Comparison of ENCODE assay signal across 8 cellular contexts in genomic region chr15:45458746-45459403, GRCh38.
DNase-seq lines count a peak whose midpoint lies in the region; ATAC-seq and TF ChIP-seq lines count a peak whose summit lies in the region.

No MANE protein-coding gene starts in this region.

- H2AFZ ChIP-seq in PC-3 (ENCODE audit: low read length) = peak overlapping the region; percentile 40; the same call in 1 of the 2 replicates

- H3K9me3 ChIP-seq in PC-3 (ENCODE audit: low read length) (no peaks in the 10 kb centered on the region), subcutaneous abdominal adipose tissue (ENCODE audit: control insufficient read depth in 5 of 5, low read length in 5 of 5) (no peaks in the 10 kb centered on the region)

- no peaks in the 10 kb centered on the region for H3K79me2 ChIP-seq in PC-3 (ENCODE audit: low read length)

- peak overlapping the region; percentile 87 for H3K4me2 ChIP-seq in PC-3 (ENCODE audit: low read length)

- TF ChIP-seq CTCF in PC-3 (conservative IDR thresholded peaks at IDR 0.05; ENCODE audit: low read depth, low read length) (peak; percentile 86), foreskin keratinocyte (conservative IDR thresholded peaks at IDR 0.05) (peak; percentile 89)

- intact Hi-C loops in PC-3 (cut with micrococcal nuclease) = loop anchor here (1.0 to 10.0 kb wide), 3 partner anchors 155 to 294 kb away; no protein-coding TSS in a partner anchor

- CTCF ChIA-PET in PC-3 (lab: Charles Lee) = interaction anchor here (0.8 to 1.3 kb wide), 2 partner anchors 57 to 152 kb away, joined by 4 read pairs; a partner anchor contains a TSS

- H3K4me3 ChIP-seq in PC-3 (ENCODE audit: low read length) (peak overlapping the region; percentile 66), subcutaneous abdominal adipose tissue (ENCODE audit: low read depth in 1 of 5, low read length in 5 of 5) (peak overlapping the region; percentile 57 to 85 (median 68))

- H3K4me1 ChIP-seq in PC-3 (ENCODE audit: insufficient read depth, low read length) = peaks cover 45% of the 10 kb centered on the region
- H3K4me1 ChIP-seq in foreskin keratinocyte = peaks cover 35% of the 10 kb centered on the region
- H3K4me1 ChIP-seq in subcutaneous abdominal adipose tissue (ENCODE audit: control insufficient read depth in 5 of 5, insufficient read depth in 5 of 5, low read length in 5 of 5) = peaks cover 3 to 31% (median 8%) of the 10 kb centered on the region in 5 donors

- H3K27me3 ChIP-seq in PC-3 (ENCODE audit: low read length) (no peaks in the 10 kb centered on the region), foreskin keratinocyte (no peaks in the 10 kb centered on the region), subcutaneous abdominal adipose tissue (ENCODE audit: control insufficient read depth in 5 of 5, insufficient read depth in 4 of 5, low read length in 5 of 5) (peaks cover 0 to 2% (median under 1%) of the 10 kb centered on the region in 5 donors)

- H4K20me1 ChIP-seq in PC-3 (ENCODE audit: low read length) = no peaks in the 10 kb centered on the region

- ATAC-seq in HG03378 (IDR thresholded peaks at IDR 0.05; ENCODE audit: unreplicated experiment) (peak; percentile 37), PC-3 (no peak), foreskin keratinocyte (no peak), GM18909 (IDR thresholded peaks at IDR 0.05; ENCODE audit: poor library complexity, unreplicated experiment) (no peak)

- H3K36me3 ChIP-seq in PC-3 (ENCODE audit: low read depth, low read length) (no peaks in the 10 kb centered on the region; the same call in 1 of the 2 replicates), subcutaneous abdominal adipose tissue (ENCODE audit: control insufficient read depth in 5 of 5, insufficient read depth in 5 of 5, low read length in 5 of 5) (no peaks in the 10 kb centered on the region)

- POLR2A ChIA-PET in PC-3 (lab: Charles Lee; ENCODE audit: unreplicated experiment) = no interaction called here

- BruUV-seq in PC-3 (replicated peaks; lab: Mats Ljungman, UMichigan) = no TSS peak

- H3K27ac ChIP-seq in PC-3 (ENCODE audit: low read length) (no peak overlapping the region), foreskin keratinocyte (peak overlapping the region; percentile 5), subcutaneous abdominal adipose tissue (ENCODE audit: low read depth, low read length) (no peak overlapping the region)

- no peaks in the 10 kb centered on the region for H3F3A ChIP-seq in PC-3 (ENCODE audit: low read length, unreplicated experiment)

- DNase-seq in C1 segment of cervical spinal cord (lab: John Stamatoyannopoulos, UW) (peak in 12 of 14 donors; percentile 16 to 76 (median 45)), PC-3 (peak; percentile 76), foreskin keratinocyte (no peak), occipital lobe (lab: John Stamatoyannopoulos, UW) (peak; percentile 22)
- peak; percentile 66 to 74 for DNase-seq in activated T-helper 1 cell treated with anti-CD3 and anti-CD28 coated beads, Interleukin-2, amount 50 U/mL, for 16 hours (ENCODE audit: low read depth in 1 of 2, low spot score in 1 of 2)

- no peaks in the 10 kb centered on the region for H3K9me2 ChIP-seq in PC-3 (replicated peaks; ENCODE audit: low read length)

- H3K9ac ChIP-seq in PC-3 (ENCODE audit: low read length) = peak overlapping the region; percentile 76; the same call in 1 of the 2 replicates
- H3K9ac ChIP-seq in subcutaneous abdominal adipose tissue (ENCODE audit: low read length in 5 of 5) = peak overlapping the region in 3 of 5 donors; percentile 60 to 83 (median 75)

Comparison
In these comparisons a context has a peak if more than half of its experiments do, and no peak if none do; other contexts are left out.
1. DNase-seq: peak in C1 segment of cervical spinal cord (12 of 14), PC-3 (single experiment), activated T-helper 1 cell treated with anti-CD3 and anti-CD28 coated beads, Interleukin-2, amount 50 U/mL, for 16 hours (2 of 2) and occipital lobe (single experiment); none in foreskin keratinocyte (0 of 2).